In genomic region chr7:30285067-30285530, GRCh38 we compare ENCODE assay signal across 7 cellular contexts. TPM values are rescaled to one million over a fixed set of nuclear protein-coding genes. Genes with fewer than 3 reads are reported as not detected.
DNase-seq lines count a peak whose midpoint lies in the region; ATAC-seq and TF ChIP-seq lines count a peak whose summit lies in the region.

No MANE protein-coding gene starts in this region.

- H3K4me2 ChIP-seq in PC-9 = peak overlapping the region; percentile 41

- H3K4me1 ChIP-seq in PC-9 (replicated peaks; ENCODE audit: insufficient read depth) = peaks cover 38% of the 10 kb centered on the region

- DNase-seq in PC-9 (no peak), left cardiac atrium (peak; percentile 52), skeletal muscle cell (ENCODE audit: low read depth) (no peak), NK-92 (lab: John Stamatoyannopoulos, UW; ENCODE audit: unreplicated experiment) (no peak)
- no peak for DNase-seq in activated naive CD8-positive, alpha-beta T cell treated with anti-CD3 and anti-CD28 coated beads, Interleukin-2, amount 10 ng/mL, durations not matched to agents 7 days and 5 days

- H3K4me3 ChIP-seq in PC-9 = peak overlapping the region; percentile 74
- H3K4me3 ChIP-seq in skeletal muscle cell (ENCODE audit: low read depth, low read length) = peak overlapping the region; percentile 56

- peak overlapping the region; percentile 79 for H3K27ac ChIP-seq in PC-9

- intact Hi-C loops in PC-9 (cut with micrococcal nuclease; ENCODE audit: unreplicated experiment) (loop anchor here (2.0 to 10.0 kb wide), 6 partner anchors 128 to 280 kb away; partner anchors contain the start of genes GGCT, MTURN and PLEKHA8), left cardiac atrium (cut with DNase I) (no loop called here)

- no peaks in the 10 kb centered on the region for H3K27me3 ChIP-seq in PC-9 (ENCODE audit: insufficient read depth, low read depth)

- peaks cover 2% of the 10 kb centered on the region for H3K9me3 Mint-ChIP-seq in activated naive CD8-positive, alpha-beta T cell treated with anti-CD3 and anti-CD28 coated beads, Interleukin-2, amount 10 ng/mL, durations not matched to agents 7 days and 5 days

- peaks cover 8% of the 10 kb centered on the region; the same call in 1 of the 2 replicates for H3F3A ChIP-seq in PC-9 (ENCODE audit: insufficient read depth, low read depth)

- H3K4me3 Mint-ChIP-seq in activated naive CD8-positive, alpha-beta T cell treated with anti-CD3 and anti-CD28 coated beads, Interleukin-2, amount 10 ng/mL, durations not matched to agents 7 days and 5 days = peak overlapping the region; percentile 84

- peaks cover 45% of the 10 kb centered on the region for H3K79me2 ChIP-seq in PC-9 (ENCODE audit: low read depth)

- peaks cover 2% of the 10 kb centered on the region for H3K27me3 Mint-ChIP-seq in activated naive CD8-positive, alpha-beta T cell treated with anti-CD3 and anti-CD28 coated beads, Interleukin-2, amount 10 ng/mL, durations not matched to agents 7 days and 5 days

- TF ChIP-seq CTCF in PC-9 (conservative IDR thresholded peaks at IDR 0.05) = no peak

- H4K20me1 ChIP-seq in PC-9 (ENCODE audit: insufficient read depth) = no peaks in the 10 kb centered on the region

- peaks cover 40% of the 10 kb centered on the region for H3K4me1 Mint-ChIP-seq in activated naive CD8-positive, alpha-beta T cell treated with anti-CD3 and anti-CD28 coated beads, Interleukin-2, amount 10 ng/mL, durations not matched to agents 7 days and 5 days

- H3K36me3 Mint-ChIP-seq in activated naive CD8-positive, alpha-beta T cell treated with anti-CD3 and anti-CD28 coated beads, Interleukin-2, amount 10 ng/mL, durations not matched to agents 7 days and 5 days = peaks cover 19% of the 10 kb centered on the region

- H2AFZ ChIP-seq in PC-9 = peak overlapping the region; percentile 70; the same call in 1 of the 2 replicates

- H3K36me3 ChIP-seq in PC-9 (ENCODE audit: low read depth) = no peaks in the 10 kb centered on the region

- CTCF ChIA-PET in PC-9 (lab: Charles Lee) = interaction anchor here (0.7 kb wide), 3 partner anchors 63 to 662 kb away, joined by 3 to 4 read pairs (median 3); no protein-coding TSS in a partner anchor

- POLR2A ChIA-PET in PC-9 (lab: Charles Lee; ENCODE audit: unreplicated experiment) = interaction anchor here (1.1 kb wide), 1 partner anchor 17 kb away, joined by 12 read pairs; no protein-coding TSS in a partner anchor
- POLR2A ChIA-PET in activated naive CD8-positive, alpha-beta T cell treated with anti-CD3 and anti-CD28 coated beads, Interleukin-2, amount 10 ng/mL, durations not matched to agents 7 days and 5 days (lab: Charles Lee) = interaction anchor here (1.0 to 4.2 kb wide), 6 partner anchors 37 to 193 kb away, joined by 3 to 30 read pairs (median 6); partner anchors contain the start of gene NOD1

- H3K9me2 ChIP-seq in PC-9 (ENCODE audit: insufficient read depth) = no peaks in the 10 kb centered on the region

- H3K9me3 ChIP-seq in PC-9 (ENCODE audit: insufficient read depth, low read depth) = no peaks in the 10 kb centered on the region

- H3K27ac Mint-ChIP-seq in activated naive CD8-positive, alpha-beta T cell treated with anti-CD3 and anti-CD28 coated beads, Interleukin-2, amount 10 ng/mL, durations not matched to agents 7 days and 5 days = peak overlapping the region; percentile 86

- BruUV-seq in PC-9 (replicated peaks; lab: Mats Ljungman, UMichigan) = no TSS peak

- ATAC-seq in GM18867 (IDR thresholded peaks at IDR 0.05; ENCODE audit: unreplicated experiment) (peak; percentile 28), HG02798 (IDR thresholded peaks at IDR 0.05; ENCODE audit: poor library complexity, unreplicated experiment) (peak; percentile 21), left cardiac atrium (peak; percentile 28 to 45)
- peak; percentile 4 for ATAC-seq in activated naive CD8-positive, alpha-beta T cell treated with anti-CD3 and anti-CD28 coated beads, Interleukin-2, amount 10 ng/mL, durations not matched to agents 7 days and 5 days (ENCODE audit: low read depth)

RNA-seq across cellular contexts. Expression of gene ZNRF2, which starts 0.7 kb away (rescaled TPM):
- total RNA-seq in PC-9 (2021) (24.7 and 28.2 TPM in 2 replicates), left cardiac atrium (10 to 100 TPM in 1 of 2 donors, 1 to 10 TPM in 1; 7.7 to 10.2 TPM)
- total RNA-seq in activated naive CD8-positive, alpha-beta T cell treated with anti-CD3 and anti-CD28 coated beads, Interleukin-2, amount 10 ng/mL, durations not matched to agents 7 days and 5 days = 10 to 100 TPM; 27.1 to 28.0 TPM
